In the genomic region with DNA sequence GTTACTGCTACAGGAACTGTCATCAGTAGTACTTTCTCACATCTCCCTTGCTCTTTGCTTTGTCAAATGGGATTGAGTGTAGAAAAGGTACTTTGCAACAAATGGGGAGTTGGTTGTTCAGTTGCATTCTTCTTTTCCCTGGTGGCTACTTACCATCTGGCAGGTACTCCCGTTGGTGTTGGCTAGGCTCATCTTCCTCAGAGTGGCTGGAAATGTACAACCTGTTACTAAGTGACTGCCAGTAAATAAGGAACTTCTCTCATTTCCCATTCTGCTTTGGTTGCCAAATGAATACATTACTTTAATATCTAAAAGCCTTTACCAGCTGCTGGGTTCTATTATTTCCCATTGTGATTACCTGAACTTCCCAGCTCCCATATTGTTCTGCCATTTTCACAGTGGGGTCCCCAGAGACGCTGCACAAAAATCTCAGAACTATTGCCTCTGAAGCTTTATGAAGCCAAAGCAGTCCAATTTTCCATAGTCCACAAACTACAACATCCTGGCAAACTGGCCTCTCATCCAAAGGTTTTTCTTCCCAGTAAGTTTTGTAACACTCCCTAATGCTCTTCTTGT, we compare ENCODE assay signal across 22 cellular contexts.
"Had no signal": no experiment of that assay in that cellular context is flagged by ENCODE, and none has a peak within 500 bp of the region (broad histone marks: within the 10 kb centered on the region; RNA-seq: fewer than 3 reads in every experiment).

No MANE protein-coding gene starts in this region.

- H3K36me3 ChIP-seq: ascending aorta, cardiac muscle cell, left lung, right lobe of liver, upper lobe of left lung, vagina had no signal

- H3K4me1 ChIP-seq: ascending aorta, left lung, right lobe of liver, upper lobe of left lung, vagina had no signal

- H3K4me3 ChIP-seq: ascending aorta, cardiac muscle cell, left lung, right lobe of liver, skin epidermis, upper lobe of left lung, vagina had no signal

- H3K27ac ChIP-seq: ascending aorta, cardiac muscle cell, left lung, right lobe of liver, skin epidermis, upper lobe of left lung, vagina had no signal

- H3K27me3 ChIP-seq: ascending aorta, cardiac muscle cell, left lung, right lobe of liver, upper lobe of left lung, vagina had no signal

- H3K9me3 ChIP-seq: ascending aorta, right lobe of liver, upper lobe of left lung, vagina had no signal

- DNase-seq: activated CD4-positive, alpha-beta memory T cell treated with anti-CD3 and anti-CD28 coated beads for 36 hours; activated CD4-positive, alpha-beta T cell treated with anti-CD3 and anti-CD28 coated beads, Interleukin-2, amount 10 ng/mL, durations not matched to agents 24 days and 14 days; activated CD4-positive, CD25-positive, alpha-beta regulatory T cell treated with anti-CD3 and anti-CD28 coated beads, Interleukin-2, amount 50 U/mL, for 72 hours; activated CD8-positive, alpha-beta memory T cell treated with anti-CD3 and anti-CD28 coated beads, Interleukin-2, amount 50 U/mL, for 4 hours; activated gamma-delta T cell; activated naive CD4-positive, alpha-beta T cell treated with anti-CD3 and anti-CD28 coated beads, Interleukin-2, amount 10 ng/mL, durations not matched to agents 7 days and 5 days; activated naive CD8-positive, alpha-beta T cell treated with anti-CD3 and anti-CD28 coated beads, Interleukin-2, amount 10 ng/mL, durations not matched to agents 7 days and 5 days; activated T-cell treated with anti-CD3 and anti-CD28 coated beads, Interleukin-2, amount 50 U/mL, for 1 hour; kidney glomerular epithelial cell; left lung; posterior cingulate gyrus; right lobe of liver; stimulated activated CD4-positive, alpha-beta T cell treated with anti-CD3 and anti-CD28 coated beads, Interleukin-4, amount 100 ng/mL, for 24 hours; stimulated activated naive CD8-positive, alpha-beta T cell treated with anti-CD3 and anti-CD28 coated beads, Interleukin-15, amount 100 ng/mL, for 72 hours; substantia nigra; T-helper 2 cell; upper lobe of left lung had no signal

- ATAC-seq: left lung; right lobe of liver; stimulated activated effector memory CD8-positive, alpha-beta T cell treated with anti-CD3 and anti-CD28 coated beads, Interleukin-12 subunit alpha, Interleukin-12 subunit beta, amount 100 ng/mL, for 72 hours; stimulated activated naive CD8-positive, alpha-beta T cell treated with anti-CD3 and anti-CD28 coated beads, Interleukin-15, amount 100 ng/mL, for 72 hours had no signal
